ENCODE assay signal across 14 cellular contexts in genomic region chr13:38900188-38900587, GRCh38.
DNase-seq lines count a peak whose midpoint lies in the region; ATAC-seq and TF ChIP-seq lines count a peak whose summit lies in the region.
"Had no signal": no experiment of that assay in that cellular context is flagged by ENCODE, and none has a peak within 500 bp of the region (broad histone marks: within the 10 kb centered on the region; RNA-seq: fewer than 3 reads in every experiment).

No MANE protein-coding gene starts in this region.

- H3K36me3 Mint-ChIP-seq in progenitor cell of endocrine pancreas (ENCODE audit: insufficient read depth): no peaks in the 10 kb centered on the region
- H3K36me3 Mint-ChIP-seq: activated naive CD4-positive, alpha-beta T cell treated with anti-CD3 and anti-CD28 coated beads, Interleukin-2, amount 50 U/mL, for 24 hours had no signal

- H3K27ac Mint-ChIP-seq in progenitor cell of endocrine pancreas: no peak overlapping the region
- H3K27ac Mint-ChIP-seq: activated naive CD4-positive, alpha-beta T cell treated with anti-CD3 and anti-CD28 coated beads, Interleukin-2, amount 50 U/mL, for 24 hours had no signal

- H3K4me3 Mint-ChIP-seq in progenitor cell of endocrine pancreas (ENCODE audit: low read depth): no peak overlapping the region
- H3K4me3 Mint-ChIP-seq: activated naive CD4-positive, alpha-beta T cell treated with anti-CD3 and anti-CD28 coated beads, Interleukin-2, amount 50 U/mL, for 24 hours; central memory CD8-positive, alpha-beta T cell had no signal

- peak; percentile 28 for DNase-seq in DMS53 (lab: John Stamatoyannopoulos, UW)
- DNase-seq in DMS53 treated with DMSO at 0.1 percent for 48 hours (lab: John Stamatoyannopoulos, UW; ENCODE audit: unreplicated experiment): no peak
- peak; percentile 40 to 72 for DNase-seq in NCI-H524 (lab: John Stamatoyannopoulos, UW)
- DNase-seq in dermis blood vessel endothelial cell: peak; percentile 2
- no peak for DNase-seq in progenitor cell of endocrine pancreas (ENCODE audit: low spot score, unreplicated experiment)
- DNase-seq: COR-L47, occipital lobe, SIG-M5, tibial artery had no signal

- no peak for ATAC-seq in HG02970 (IDR thresholded peaks at IDR 0.05; ENCODE audit: low FRiP score, unreplicated experiment)
- no peak for ATAC-seq in HG03565 (IDR thresholded peaks at IDR 0.05; ENCODE audit: unreplicated experiment)
- ATAC-seq in GM18858 (IDR thresholded peaks at IDR 0.05; ENCODE audit: unreplicated experiment): no peak

- H3K9me3 Mint-ChIP-seq in progenitor cell of endocrine pancreas (ENCODE audit: low read depth): no peaks in the 10 kb centered on the region
- H3K9me3 Mint-ChIP-seq: activated naive CD4-positive, alpha-beta T cell treated with anti-CD3 and anti-CD28 coated beads, Interleukin-2, amount 50 U/mL, for 24 hours; central memory CD8-positive, alpha-beta T cell had no signal

- peak; percentile 48 for TF ChIP-seq CTCF in progenitor cell of endocrine pancreas (IDR thresholded peaks at IDR 0.05; ENCODE audit: unreplicated experiment)

- H3K4me1 Mint-ChIP-seq in progenitor cell of endocrine pancreas (ENCODE audit: low read depth): peaks cover 13% of the 10 kb centered on the region
- H3K4me1 Mint-ChIP-seq: activated naive CD4-positive, alpha-beta T cell treated with anti-CD3 and anti-CD28 coated beads, Interleukin-2, amount 50 U/mL, for 24 hours; central memory CD8-positive, alpha-beta T cell had no signal

- no peaks in the 10 kb centered on the region for H3K27me3 Mint-ChIP-seq in progenitor cell of endocrine pancreas
- H3K27me3 Mint-ChIP-seq: central memory CD8-positive, alpha-beta T cell had no signal

Comparison
In these comparisons a context has a peak if more than half of its experiments do, and no peak if none do; other contexts are left out.
1. DNase-seq: peak in DMS53 (single experiment), NCI-H524 (2 of 2) and dermis blood vessel endothelial cell (single experiment); none in DMS53 treated with DMSO at 0.1 percent for 48 hours (single experiment) and progenitor cell of endocrine pancreas (single experiment).